ENCODE assay signal across 8 cellular contexts in genomic region chrX:108735680-108736508, GRCh38. TPM values are rescaled to one million over a fixed set of nuclear protein-coding genes. Genes with fewer than 3 reads are reported as not detected.
DNase-seq lines count a peak whose midpoint lies in the region; ATAC-seq, FAIRE-seq and TF ChIP-seq lines count a peak whose summit lies in the region.

No MANE protein-coding gene starts in this region.

- H3K9me3 Mint-ChIP-seq in activated CD4-positive, alpha-beta T cell treated with anti-CD3 and anti-CD28 coated beads, Interleukin-2, amount 10 ng/mL, durations not matched to agents 24 days and 14 days: no peaks in the 10 kb centered on the region

- no peak for TF ChIP-seq RAD21 in HepG2 (CRISPR knock-in tag; IDR thresholded peaks at IDR 0.05)

- no peak overlapping the region for H3K27ac Mint-ChIP-seq in activated CD4-positive, alpha-beta T cell treated with anti-CD3 and anti-CD28 coated beads, Interleukin-2, amount 10 ng/mL, durations not matched to agents 24 days and 14 days

- H3K4me3 Mint-ChIP-seq in activated CD4-positive, alpha-beta T cell treated with anti-CD3 and anti-CD28 coated beads, Interleukin-2, amount 10 ng/mL, durations not matched to agents 24 days and 14 days: no peak overlapping the region

- CTCF ChIA-PET in HepG2 (lab: Yijun Ruan, JAX; ENCODE audit: low intra/inter-chr PET ratio, low total read pairs): no interaction called here

- intact Hi-C loops in activated CD4-positive, alpha-beta T cell treated with anti-CD3 and anti-CD28 coated beads, Interleukin-2, amount 10 ng/mL, durations not matched to agents 24 days and 14 days (cut with micrococcal nuclease): loop anchor here (10.0 kb wide), 1 partner anchor 79 kb away; no protein-coding TSS in a partner anchor
- intact Hi-C loops in body of pancreas (cut with DNase I): no loop called here
- intact Hi-C loops in HepG2 (cut with micrococcal nuclease; ENCODE audit: unreplicated experiment): no loop called here
- intact Hi-C loops in adrenal gland (cut with DNase I): no loop called here

- WGBS in body of pancreas, 2 donors: 1 to 2% methylated on average over 7 to 36 of the region's 81 CpGs
- WGBS in HepG2 (ENCODE audit: low lambda C conversion rate): 34% methylated on average over 13 of the region's 81 CpGs
- WGBS in upper lobe of left lung, 2 donors: 0 to 37% methylated on average over 4 to 77 of the region's 81 CpGs
- WGBS in adrenal gland, 4 donors: 2 to 51% (median 25%) methylated on average over 56 to 81 of the region's 81 CpGs; no CpG with 5 or more reads in 1 of the 4 donors

- TF ChIP-seq POLR2A in body of pancreas (IDR thresholded peaks at IDR 0.05) (no peak), HepG2 (IDR thresholded peaks at IDR 0.05; ENCODE audit: insufficient read depth in 1 of 2, low read depth in 2 of 2, low read length in 2 of 2) (no peak), upper lobe of left lung (IDR thresholded peaks at IDR 0.05) (no peak), adrenal gland (IDR thresholded peaks at IDR 0.05) (no peak)

- H3K9ac ChIP-seq in HepG2 (ENCODE audit: insufficient read depth, low read depth, low read length): no peak overlapping the region

- no peak for FAIRE-seq in HepG2 (lab: Jason Lieb, UNC)

- TF ChIP-seq EP300 in HepG2 (IDR thresholded peaks at IDR 0.05; ENCODE audit: low read depth in 2 of 2, low read length in 2 of 2): no peak
- no peak for TF ChIP-seq EP300 in HepG2 (CRISPR knock-in tag; IDR thresholded peaks at IDR 0.05; ENCODE audit: borderline replicate concordance)
- no peak for TF ChIP-seq EP300 in upper lobe of left lung (IDR thresholded peaks at IDR 0.05)

- POLR2A ChIA-PET in HepG2 (lab: Yijun Ruan, JAX): no interaction called here

- peak; percentile 30 for ATAC-seq in body of pancreas
- ATAC-seq in HepG2: no peak
- ATAC-seq in upper lobe of left lung (ENCODE audit: low FRiP score in 2 of 2): peak in 1 of 2 donors; percentile 9
- no peak for ATAC-seq in GM19452 (IDR thresholded peaks at IDR 0.05; ENCODE audit: unreplicated experiment)

- no peak overlapping the region for H2AFZ ChIP-seq in HepG2 (ENCODE audit: low read length)

- H3K4me1 ChIP-seq in body of pancreas (peaks cover 23% of the 10 kb centered on the region), HepG2 (ENCODE audit: insufficient read depth, low read length) (no peaks in the 10 kb centered on the region), upper lobe of left lung (peaks cover 0 to 17% (median 4%) of the 10 kb centered on the region in 4 donors), adrenal gland (replicated peaks in 1 of 2) (no peaks in the 10 kb centered on the region)

- H3K36me3 ChIP-seq in body of pancreas (replicated peaks in 1 of 2; ENCODE audit: insufficient read depth in 1 of 2, low read depth in 2 of 2): no peaks in the 10 kb centered on the region
- H3K36me3 ChIP-seq in HepG2 (replicated peaks in 1 of 2; ENCODE audit: control insufficient read depth in 1 of 2, insufficient read depth in 2 of 2, low read length in 2 of 2): no peaks in the 10 kb centered on the region
- H3K36me3 ChIP-seq in upper lobe of left lung: no peaks in the 10 kb centered on the region
- no peaks in the 10 kb centered on the region for H3K36me3 ChIP-seq in adrenal gland (replicated peaks in 1 of 2)

- no peaks in the 10 kb centered on the region for H3K4me1 Mint-ChIP-seq in activated CD4-positive, alpha-beta T cell treated with anti-CD3 and anti-CD28 coated beads, Interleukin-2, amount 10 ng/mL, durations not matched to agents 24 days and 14 days

- TF ChIP-seq CTCF in body of pancreas (IDR thresholded peaks at IDR 0.05) (no peak), HepG2 (CRISPR knock-in tag; IDR thresholded peaks at IDR 0.05) (no peak), upper lobe of left lung (IDR thresholded peaks at IDR 0.05) (no peak), adrenal gland (IDR thresholded peaks at IDR 0.05) (no peak)

- H3K27ac ChIP-seq in body of pancreas: no peak overlapping the region
- H3K27ac ChIP-seq in HepG2 (ENCODE audit: extremely low read length, insufficient read depth, low read length): no peak overlapping the region
- H3K27ac ChIP-seq in upper lobe of left lung: no peak overlapping the region
- no peak overlapping the region for H3K27ac ChIP-seq in adrenal gland

- in situ Hi-C loops in HepG2 (cut with HindIII; ENCODE audit: extremely low pct_ligation_motif_present, low pct_unique_long_range_greater_than_20kb): no loop called here

- no peak overlapping the region for H3K4me3 ChIP-seq in body of pancreas
- peak overlapping the region in 2 of 3 experiments; percentile 52 to 57; a peak in 3 of 6 replicates for H3K4me3 ChIP-seq in HepG2 (replicated peaks in 1 of 3; ENCODE audit: insufficient read depth in 1 of 3, low read depth in 2 of 3, low read length in 3 of 3)
- peak overlapping the region in 3 of 4 donors; percentile 24 to 45 (median 33) for H3K4me3 ChIP-seq in upper lobe of left lung
- peak overlapping the region in 1 of 4 donors; percentile 35 for H3K4me3 ChIP-seq in adrenal gland

- no peaks in the 10 kb centered on the region for H3K79me2 ChIP-seq in HepG2 (ENCODE audit: insufficient read depth, low read length)

- peaks cover 50% of the 10 kb centered on the region for H3K27me3 Mint-ChIP-seq in activated CD4-positive, alpha-beta T cell treated with anti-CD3 and anti-CD28 coated beads, Interleukin-2, amount 10 ng/mL, durations not matched to agents 24 days and 14 days

- H3K27me3 ChIP-seq in body of pancreas (peaks cover 0 to 3% of the 10 kb centered on the region in 2 donors), HepG2 (ENCODE audit: control insufficient read depth in 1 of 2, insufficient read depth in 2 of 2, low read length in 2 of 2) (no peaks in the 10 kb centered on the region; a peak in 1 of 5 replicates), upper lobe of left lung (peaks cover 0 to 29% (median 1%) of the 10 kb centered on the region in 4 donors), adrenal gland (peaks cover 91% of the 10 kb centered on the region)

- no peaks in the 10 kb centered on the region for H3K36me3 Mint-ChIP-seq in activated CD4-positive, alpha-beta T cell treated with anti-CD3 and anti-CD28 coated beads, Interleukin-2, amount 10 ng/mL, durations not matched to agents 24 days and 14 days (ENCODE audit: low read depth)

- H3K4me2 ChIP-seq in HepG2 (ENCODE audit: low read depth, low read length): peak overlapping the region; percentile 71; the same call in 1 of the 2 replicates

- no peaks in the 10 kb centered on the region for H3K9me3 ChIP-seq in body of pancreas
- no peaks in the 10 kb centered on the region for H3K9me3 ChIP-seq in HepG2 (ENCODE audit: low read length)
- H3K9me3 ChIP-seq in upper lobe of left lung: peaks cover 0 to 10% (median 0%) of the 10 kb centered on the region in 4 donors
- no peaks in the 10 kb centered on the region for H3K9me3 ChIP-seq in adrenal gland (replicated peaks in 1 of 3)

- H4K20me1 ChIP-seq in HepG2 (ENCODE audit: insufficient read depth, low read length): no peaks in the 10 kb centered on the region

- DNase-seq in activated CD4-positive, alpha-beta T cell treated with anti-CD3 and anti-CD28 coated beads, Interleukin-2, amount 10 ng/mL, durations not matched to agents 24 days and 14 days: peak; percentile 40
- no peak for DNase-seq in activated CD4-positive, alpha-beta T cell treated with anti-CD3 and anti-CD28 coated beads for 48 hours
- DNase-seq in body of pancreas: no peak
- no peak for DNase-seq in HepG2 (ENCODE audit: low spot score)
- DNase-seq in upper lobe of left lung: no peak
- DNase-seq in activated T-cell treated with anti-CD3 and anti-CD28 coated beads, Interleukin-2, amount 50 U/mL, for 1 hour: no peak
- no peak for DNase-seq in adrenal gland

- BruUV-seq in HepG2 (replicated peaks; lab: Mats Ljungman, UMichigan): no TSS peak

TF ChIP-seq in HepG2, 621 proteins besides CTCF, POLR2A, EP300 and RAD21 (continues in another document):
- TF ChIP-seq ZNF557 (CRISPR knock-in tag; IDR thresholded peaks at IDR 0.05) (no peak), ZNF83 (CRISPR knock-in tag; IDR thresholded peaks at IDR 0.05; ENCODE audit: borderline replicate concordance) (no peak)

RNA-seq across cellular contexts. Expression of gene IRS4, which starts 0.5 kb away (rescaled TPM):
- 0.05 and 0.09 TPM in 2 replicates for total RNA-seq in activated CD4-positive, alpha-beta T cell treated with anti-CD3 and anti-CD28 coated beads, Interleukin-2, amount 10 ng/mL, durations not matched to agents 24 days and 14 days
- under 1 TPM in 1 of 2 donors, not detected in 1; 0.26 TPM for total RNA-seq in body of pancreas
- not detected in 2 replicates for total RNA-seq in HepG2 (2016; rRNA removed; fragmentation: Illumina TruSeq; extraction: Trizol)
- total RNA-seq in HepG2 (2016; cell fraction: cytosol; rRNA removed; fragmentation: Illumina TruSeq; extraction: Trizol; ENCODE audit: low read depth): not detected in 2 replicates
- not detected in 2 replicates for total RNA-seq in HepG2 (2016; cell fraction: insoluble cytoplasmic fraction; rRNA removed; fragmentation: Illumina TruSeq; extraction: Trizol)
- total RNA-seq in HepG2 (2016; cell fraction: membrane; rRNA removed; fragmentation: Illumina TruSeq; extraction: Trizol): not detected in 2 replicates
- not detected in 2 replicates for total RNA-seq in HepG2 (2016; cell fraction: nucleus; rRNA removed; fragmentation: Illumina TruSeq; extraction: Trizol)
- polyA plus RNA-seq in HepG2 (2011; rRNA removed): not detected in 2 replicates
- not detected in 2 replicates for polyA plus RNA-seq in HepG2 (2011; cell fraction: cytosol; rRNA removed)
- not detected in 2 replicates for polyA plus RNA-seq in HepG2 (2011; cell fraction: nucleus; rRNA removed)
- not detected in 2 replicates for polyA plus RNA-seq in HepG2 (2012)
- polyA plus RNA-seq in HepG2 (2016; cell fraction: cytosol; fragmentation: Illumina TruSeq; extraction: Trizol; ENCODE audit: low read depth): not detected in 2 replicates
- polyA plus RNA-seq in HepG2 (2016; cell fraction: insoluble cytoplasmic fraction; fragmentation: Illumina TruSeq; extraction: Trizol; ENCODE audit: low read depth): not detected in 2 replicates
- polyA plus RNA-seq in HepG2 (2016; cell fraction: membrane; fragmentation: Illumina TruSeq; extraction: Trizol; ENCODE audit: low read depth): not detected in 2 replicates
- not detected in 2 replicates for polyA plus RNA-seq in HepG2 (2016; cell fraction: nucleus; fragmentation: Illumina TruSeq; extraction: Trizol; ENCODE audit: insufficient read depth, low read depth)
- not detected in 2 replicates for polyA minus RNA-seq in HepG2 (2011; rRNA and poly(A)+ RNA removed; ENCODE audit: low replicate concordance)
- polyA minus RNA-seq in HepG2 (2011; cell fraction: cytosol; rRNA and poly(A)+ RNA removed): not detected in 2 replicates
- not detected in 2 replicates for polyA minus RNA-seq in HepG2 (2011; cell fraction: nucleus; rRNA and poly(A)+ RNA removed)
- total RNA-seq in upper lobe of left lung: 1 to 10 TPM in 1 of 6 donors, under 1 TPM in 4, not detected in 1; 0.11 to 1.0 (median 0.30) TPM
- not detected for total RNA-seq in adrenal gland
- not detected for polyA plus RNA-seq in adrenal gland

Comparison
In these comparisons a context has a peak if more than half of its experiments do, and no peak if none do; other contexts are left out.
1. H3K4me3 ChIP-seq: peak in HepG2 (2 of 3) and upper lobe of left lung (3 of 4); none in body of pancreas (0 of 2).